Comparison of ENCODE assay signal across 25 cellular contexts in the genomic region with DNA sequence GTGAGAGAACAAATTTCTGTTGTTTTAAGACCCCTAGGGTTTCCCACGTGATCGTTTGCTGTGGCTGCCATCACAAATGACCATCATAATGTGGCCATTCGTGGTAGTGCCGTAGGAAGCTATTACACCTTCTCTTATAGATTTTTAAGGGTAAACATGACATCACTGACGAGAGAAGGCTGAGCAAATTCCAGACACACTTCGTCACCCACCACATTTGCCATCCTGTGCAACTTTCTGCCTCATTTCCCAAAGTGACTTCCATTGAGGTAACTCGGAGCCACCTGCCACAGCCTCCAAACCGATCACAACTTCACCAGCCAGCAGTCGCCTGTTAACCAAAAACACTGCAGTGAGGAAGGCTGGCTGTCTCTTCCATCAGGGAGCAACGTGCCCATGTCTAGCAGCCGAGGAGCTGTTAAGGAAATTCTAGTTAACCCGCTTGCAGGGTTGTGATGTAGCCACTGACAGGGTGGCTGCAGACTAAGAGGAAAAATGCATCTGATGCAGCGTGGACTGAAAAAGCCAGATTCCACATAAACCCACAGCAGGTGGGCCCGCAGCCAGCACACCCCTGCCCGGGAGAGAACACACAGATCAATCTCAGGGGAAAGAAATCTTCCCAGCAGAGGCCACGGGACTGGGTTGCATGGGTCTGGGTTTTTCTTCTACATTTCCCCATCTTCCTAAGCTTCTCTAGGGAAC. TPM values are rescaled to one million over a fixed set of nuclear protein-coding genes. Genes with fewer than 3 reads are reported as not detected.
DNase-seq lines count a peak whose midpoint lies in the region; TF ChIP-seq lines count a peak whose summit lies in the region.
"Had no signal": no experiment of that assay in that cellular context is flagged by ENCODE, and none has a peak within 500 bp of the region (broad histone marks: within the 10 kb centered on the region; RNA-seq: fewer than 3 reads in every experiment).

No MANE protein-coding gene starts in this region.

- H3K36me3 Mint-ChIP-seq in mesothelial cell of epicardium = peaks cover 4% of the 10 kb centered on the region
- H3K36me3 Mint-ChIP-seq: activated CD4-positive, alpha-beta memory T cell treated with anti-CD3 and anti-CD28 coated beads for 36 hours; activated naive CD8-positive, alpha-beta T cell; CD8-positive, alpha-beta memory T cell had no signal

- intact Hi-C loops in transverse colon (cut with DNase I; ENCODE audit: low total_unique reads) (no loop called here), posterior cingulate gyrus (cut with DNase I) (no loop called here)

- peaks cover 57% of the 10 kb centered on the region for H3K4me1 Mint-ChIP-seq in mesothelial cell of epicardium

- no peak overlapping the region for H2BK120ac ChIP-seq in trophoblast cell (ENCODE audit: insufficient read depth, low read length, poor library complexity)

- 69 to 80% methylated on average over 6 to 16 of the region's 16 CpGs for WGBS in transverse colon (ENCODE audit: low coverage in 1 of 2), 2 donors
- WGBS in trophoblast cell (ENCODE audit: extremely low coverage, insufficient coverage, insufficient read length) = no CpG with 5 or more reads among the region's 16 CpGs

- DNase-seq in NCI-H1694 treated with DMSO at 0.1 percent for 48 hours (lab: John Stamatoyannopoulos, UW) (peak; percentile 55), NCI-H1694 (lab: John Stamatoyannopoulos, UW) (no peak), astrocyte of the spinal cord (ENCODE audit: low read depth, low spot score) (peak; percentile 53), mesothelial cell of epicardium (ENCODE audit: low spot score in 2 of 2, unreplicated experiment in 2 of 2) (no peak), transverse colon (no peak), trophoblast cell (no peak), MV-4-11 (lab: John Stamatoyannopoulos, UW) (no peak), posterior cingulate gyrus (no peak)
- DNase-seq: activated CD4-positive, alpha-beta memory T cell treated with anti-CD3 and anti-CD28 coated beads for 36 hours; CD8-positive, alpha-beta memory T cell; foreskin keratinocyte; H7; MG63; naive thymus-derived CD4-positive, alpha-beta T cell; NCI-H1417 treated with DMSO at 0.1 percent for 48 hours; NCI-H524; PC-9; stimulated activated naive CD8-positive, alpha-beta T cell treated with anti-CD3 and anti-CD28 coated beads, Interleukin-15, Interleukin-2, amounts not matched to agents 100 U/mL and 50 U/mL, for 24 hours; tibial artery had no signal

- H3K4me2 ChIP-seq in trophoblast cell (ENCODE audit: low read length) = no peak overlapping the region
- H3K4me2 ChIP-seq: hepatocyte, PC-9 had no signal

- no peak overlapping the region for H3K4ac ChIP-seq in trophoblast cell (ENCODE audit: low read depth, low read length)

- in situ Hi-C loops in astrocyte of the spinal cord (cut with HindIII; ENCODE audit: low sequenced_read_pairs) (no loop called here), transverse colon (cut with MboI; ENCODE audit: low pct_ligation_motif_present in 1 of 4, low pct_unique_long_range_greater_than_20kb in 1 of 4, low sequenced_read_pairs in 3 of 4) (no loop called here)

- no peaks in the 10 kb centered on the region for H3K27me3 Mint-ChIP-seq in mesothelial cell of epicardium (ENCODE audit: low read depth)
- H3K27me3 Mint-ChIP-seq: activated CD4-positive, alpha-beta memory T cell treated with anti-CD3 and anti-CD28 coated beads for 36 hours; activated naive CD8-positive, alpha-beta T cell; CD8-positive, alpha-beta memory T cell; naive thymus-derived CD4-positive, alpha-beta T cell had no signal

- no peaks in the 10 kb centered on the region for H3K27me3 ChIP-seq in transverse colon
- no peaks in the 10 kb centered on the region for H3K27me3 ChIP-seq in trophoblast cell (ENCODE audit: insufficient read depth, low read length)
- H3K27me3 ChIP-seq: ascending aorta, foreskin keratinocyte, hepatocyte, MG63, tibial artery had no signal

- H2BK12ac ChIP-seq in trophoblast cell (ENCODE audit: low read length) = no peak overlapping the region

- no peak overlapping the region for H4K8ac ChIP-seq in trophoblast cell (ENCODE audit: low read depth, low read length)

- no peaks in the 10 kb centered on the region for H3K79me1 ChIP-seq in trophoblast cell (ENCODE audit: low read length)

- no peak overlapping the region for H3K9ac ChIP-seq in trophoblast cell (ENCODE audit: low read length)
- H3K9ac ChIP-seq: parathyroid adenoma had no signal

- TF ChIP-seq CTCF in astrocyte of the spinal cord (IDR thresholded peaks at IDR 0.05; ENCODE audit: low read depth, low read length) (no peak), mesothelial cell of epicardium (IDR thresholded peaks at IDR 0.05; ENCODE audit: unreplicated experiment) (no peak), transverse colon (IDR thresholded peaks at IDR 0.05) (no peak)

- H3K4me3 ChIP-seq in astrocyte of the spinal cord (ENCODE audit: low read depth, low read length) = no peak overlapping the region
- no peak overlapping the region for H3K4me3 ChIP-seq in transverse colon
- H3K4me3 ChIP-seq in trophoblast cell (ENCODE audit: low read depth, low read length) = no peak overlapping the region
- H3K4me3 ChIP-seq: ascending aorta, hepatocyte, MG63, PC-9, tibial artery had no signal

- no peak for TF ChIP-seq EP300 in transverse colon (IDR thresholded peaks at IDR 0.05; ENCODE audit: low read depth)

- no peak overlapping the region for H3K4me3 Mint-ChIP-seq in mesothelial cell of epicardium
- H3K4me3 Mint-ChIP-seq: activated CD4-positive, alpha-beta memory T cell treated with anti-CD3 and anti-CD28 coated beads for 36 hours; activated naive CD8-positive, alpha-beta T cell; CD8-positive, alpha-beta memory T cell; naive thymus-derived CD4-positive, alpha-beta T cell had no signal

- H3K9me3 Mint-ChIP-seq in mesothelial cell of epicardium = no peaks in the 10 kb centered on the region
- H3K9me3 Mint-ChIP-seq: activated T-helper 2 cell treated with anti-CD3 and anti-CD28 coated beads, Interferon-gamma antibody, Interleukin-2, Interleukin-4, amounts not matched to agents 10 μg/mL and 5 μg/mL and 100 μg/mL, durations not matched to agents 14 hours and 24 hours and 36 hours had no signal

- H4K91ac ChIP-seq in trophoblast cell (ENCODE audit: low read depth, low read length) = no peak overlapping the region

- peak overlapping the region; percentile 67 to 86 (median 82) for H3K27ac ChIP-seq in transverse colon
- no peak overlapping the region for H3K27ac ChIP-seq in trophoblast cell (ENCODE audit: low read depth, low read length)
- H3K27ac ChIP-seq: 22Rv1, ascending aorta, foreskin keratinocyte, hepatocyte, parathyroid adenoma, PC-9, tibial artery had no signal

- H2AK5ac ChIP-seq in trophoblast cell (ENCODE audit: low read length) = no peak overlapping the region

- no peak overlapping the region for H3K18ac ChIP-seq in trophoblast cell (ENCODE audit: low read length)

- no peak overlapping the region for H3K23ac ChIP-seq in trophoblast cell (ENCODE audit: low read length)

- H3K9me3 ChIP-seq in transverse colon (no peaks in the 10 kb centered on the region), trophoblast cell (ENCODE audit: insufficient read depth, low read depth, low read length) (peaks cover 2% of the 10 kb centered on the region)
- H3K9me3 ChIP-seq: ascending aorta, MG63, tibial artery had no signal

- no peak for TF ChIP-seq POLR2A in transverse colon (IDR thresholded peaks at IDR 0.05)

- H3K79me2 ChIP-seq in trophoblast cell (ENCODE audit: control insufficient read depth, insufficient read depth, low read length, poor library complexity) = peaks cover 6% of the 10 kb centered on the region

- no peaks in the 10 kb centered on the region for H3K36me3 ChIP-seq in transverse colon
- no peaks in the 10 kb centered on the region for H3K36me3 ChIP-seq in trophoblast cell (ENCODE audit: control insufficient read depth in 1 of 2, insufficient read depth in 2 of 2, low read length in 2 of 2)
- H3K36me3 ChIP-seq: ascending aorta, MG63, tibial artery had no signal

- no peak overlapping the region for H2AFZ ChIP-seq in trophoblast cell (ENCODE audit: insufficient read depth, low read length, poor library complexity)
- H2AFZ ChIP-seq: hepatocyte, parathyroid adenoma, PC-9 had no signal

- H3K27ac Mint-ChIP-seq in mesothelial cell of epicardium = peak overlapping the region; percentile 80
- H3K27ac Mint-ChIP-seq: activated CD4-positive, alpha-beta memory T cell treated with anti-CD3 and anti-CD28 coated beads for 36 hours; activated naive CD8-positive, alpha-beta T cell; activated T-helper 2 cell treated with anti-CD3 and anti-CD28 coated beads, Interferon-gamma antibody, Interleukin-2, Interleukin-4, amounts not matched to agents 10 μg/mL and 5 μg/mL and 100 μg/mL, durations not matched to agents 14 hours and 24 hours and 36 hours; naive thymus-derived CD4-positive, alpha-beta T cell had no signal

- H3K14ac ChIP-seq in trophoblast cell (ENCODE audit: low read length) = no peak overlapping the region

- no peak overlapping the region for H2BK5ac ChIP-seq in trophoblast cell (ENCODE audit: low read depth, low read length, poor library complexity)

- peaks cover 40 to 59% (median 52%) of the 10 kb centered on the region in 4 donors for H3K4me1 ChIP-seq in transverse colon
- H3K4me1 ChIP-seq in trophoblast cell (ENCODE audit: control insufficient read depth in 1 of 2, insufficient read depth in 2 of 2, low read length in 2 of 2) = peaks cover 8% of the 10 kb centered on the region in 2 experiments
- H3K4me1 ChIP-seq: foreskin keratinocyte had no signal

- no peak overlapping the region for H4K12ac ChIP-seq in trophoblast cell (ENCODE audit: low read depth, low read length)

RNA-seq across cellular contexts. Expression of gene CCDC85C, which starts 44.6 kb away (rescaled TPM):
- total RNA-seq in mesothelial cell of epicardium = 82.2 to 85.2 TPM (median 82.3 TPM) in 3 replicates
- total RNA-seq in transverse colon = 10 to 100 TPM; 19.3 to 55.4 (median 45.7) TPM
- polyA plus RNA-seq in trophoblast cell (2013) = 17.0 and 18.1 TPM in 2 replicates

Comparison
In these comparisons a context has a peak if more than half of its experiments do, and no peak if none do; other contexts are left out.
1. DNase-seq: peak in NCI-H1694 treated with DMSO at 0.1 percent for 48 hours (single experiment) and astrocyte of the spinal cord (single experiment); none in NCI-H1694 (single experiment), mesothelial cell of epicardium (0 of 2), transverse colon (single experiment), trophoblast cell (0 of 2), MV-4-11 (single experiment) and posterior cingulate gyrus (0 of 10).